ENCODE assay signal across 12 cellular contexts in genomic region chr17:36942031-36942599, GRCh38. TPM values are rescaled to one million over a fixed set of nuclear protein-coding genes. Genes with fewer than 3 reads are reported as not detected.
A peak's percentile ranks its signal among the peaks of the same experiment; 100 is the strongest.
DNase-seq lines count a peak whose midpoint lies in the region; ATAC-seq, FAIRE-seq and TF ChIP-seq lines count a peak whose summit lies in the region.
"Had no signal": no experiment of that assay in that cellular context is flagged by ENCODE, and none has a peak within 500 bp of the region (broad histone marks: within the 10 kb centered on the region; RNA-seq: fewer than 3 reads in every experiment).

No MANE protein-coding gene starts in this region.

- H2AFZ ChIP-seq in endothelial cell of umbilical vein (ENCODE audit: low read depth, low read length) = no peak overlapping the region
- H2AFZ ChIP-seq in GM23248 = no peak overlapping the region

- H4K20me1 ChIP-seq in endothelial cell of umbilical vein (replicated peaks; ENCODE audit: control insufficient read depth, extremely low read depth, insufficient read depth, low read length) (no peaks in the 10 kb centered on the region), GM23248 (ENCODE audit: insufficient read depth) (no peaks in the 10 kb centered on the region)

- peaks cover 0 to 6% (median 2%) of the 10 kb centered on the region in 7 donors for H3K9me3 Mint-ChIP-seq in CD4-positive, CD25-positive, alpha-beta regulatory T cell
- no peaks in the 10 kb centered on the region for H3K9me3 Mint-ChIP-seq in natural killer cell treated with Interleukin-12 subunit alpha and Interleukin-12 subunit beta and Interleukin-15 and Interleukin-18, amount 100 ng/mL, for 72 hours

- H3K9me3 ChIP-seq in CD4-positive, CD25-positive, alpha-beta regulatory T cell (ENCODE audit: control insufficient read depth in 2 of 2, low read length in 2 of 2) = no peaks in the 10 kb centered on the region
- H3K9me3 ChIP-seq in HUES48 (ENCODE audit: control insufficient read depth, insufficient read depth, low read length) (no peaks in the 10 kb centered on the region), endothelial cell of umbilical vein (replicated peaks; ENCODE audit: control insufficient read depth, insufficient read depth, low read length) (no peaks in the 10 kb centered on the region), tibial nerve (no peaks in the 10 kb centered on the region), GM23248 (ENCODE audit: low read depth) (no peaks in the 10 kb centered on the region)
- H3K9me3 ChIP-seq: vagina had no signal

- no TSS peak for BruUV-seq in endothelial cell of umbilical vein (replicated peaks; lab: Mats Ljungman, UMichigan)

- H3K27ac ChIP-seq in CD4-positive, CD25-positive, alpha-beta regulatory T cell (ENCODE audit: insufficient read depth, low read length, poor library complexity, severe bottlenecking) = no peak overlapping the region
- H3K27ac ChIP-seq in HUES48 (ENCODE audit: low read depth, low read length) (no peak overlapping the region), endothelial cell of umbilical vein (ENCODE audit: insufficient read depth, low read depth, low read length) (no peak overlapping the region), tibial nerve (no peak overlapping the region), GM23248 (no peak overlapping the region)
- H3K27ac ChIP-seq: vagina had no signal

- H3K4me2 ChIP-seq in endothelial cell of umbilical vein (ENCODE audit: insufficient read depth, low read length) = peak overlapping the region; percentile 11
- H3K4me2 ChIP-seq in GM23248 (ENCODE audit: unreplicated experiment) = no peak overlapping the region

- H3F3A ChIP-seq in GM23248 (ENCODE audit: insufficient read depth) = no peaks in the 10 kb centered on the region

- FAIRE-seq in endothelial cell of umbilical vein (lab: Jason Lieb, UNC) = no peak

- no peaks in the 10 kb centered on the region for H3K36me3 ChIP-seq in CD4-positive, CD25-positive, alpha-beta regulatory T cell (ENCODE audit: control insufficient read depth, insufficient read depth, low read length)
- no peaks in the 10 kb centered on the region for H3K36me3 ChIP-seq in HUES48 (ENCODE audit: control insufficient read depth, insufficient read depth, low read length)
- no peaks in the 10 kb centered on the region for H3K36me3 ChIP-seq in endothelial cell of umbilical vein (ENCODE audit: control insufficient read depth in 2 of 2, extremely low read depth in 1 of 2, insufficient read depth in 2 of 2, low read length in 2 of 2)
- no peaks in the 10 kb centered on the region for H3K36me3 ChIP-seq in tibial nerve
- no peaks in the 10 kb centered on the region for H3K36me3 ChIP-seq in GM23248 (ENCODE audit: low read depth)
- H3K36me3 ChIP-seq: vagina had no signal

- H3K9me1 ChIP-seq in endothelial cell of umbilical vein (replicated peaks; ENCODE audit: control insufficient read depth, extremely low read depth, insufficient read depth, low read length) = no peaks in the 10 kb centered on the region

- CTCF ChIA-PET in endothelial cell of umbilical vein (lab: Charles Lee) = no interaction called here

- in situ Hi-C loops in GM23248 (cut with MboI) = no loop called here

- no peak for TF ChIP-seq EP300 in tibial nerve (IDR thresholded peaks at IDR 0.05)

- no peaks in the 10 kb centered on the region for H3K9me2 ChIP-seq in GM23248 (ENCODE audit: insufficient read depth)

- no peak for TF ChIP-seq POLR2A in endothelial cell of umbilical vein (IDR thresholded peaks at IDR 0.05; ENCODE audit: low read depth, low read length)
- TF ChIP-seq POLR2A in tibial nerve (IDR thresholded peaks at IDR 0.05) = no peak

- no peak for ATAC-seq in CD4-positive, CD25-positive, alpha-beta regulatory T cell (ENCODE audit: low read depth in 2 of 2)
- peak; percentile 59 to 80 for ATAC-seq in natural killer cell treated with Interleukin-12 subunit alpha and Interleukin-12 subunit beta and Interleukin-15 and Interleukin-18, amount 100 ng/mL, for 72 hours
- ATAC-seq in GM21737 (IDR thresholded peaks at IDR 0.05; ENCODE audit: unreplicated experiment) = no peak

- no peak overlapping the region for H3K4me3 ChIP-seq in CD4-positive, CD25-positive, alpha-beta regulatory T cell (ENCODE audit: low read depth, low read length)
- H3K4me3 ChIP-seq in HUES48 (ENCODE audit: low read depth, low read length) = peak overlapping the region; percentile 41; the same call in 1 of the 2 replicates
- no peak overlapping the region for H3K4me3 ChIP-seq in endothelial cell of umbilical vein (replicated peaks in 1 of 3; ENCODE audit: insufficient read depth in 1 of 3, low read depth in 1 of 3, low read length in 3 of 3)
- peak overlapping the region in 1 of 4 donors; percentile 16 for H3K4me3 ChIP-seq in tibial nerve
- no peak overlapping the region for H3K4me3 ChIP-seq in GM23248

- POLR2A ChIA-PET in endothelial cell of umbilical vein (lab: Charles Lee) = no interaction called here

- H3K27me3 ChIP-seq in CD4-positive, CD25-positive, alpha-beta regulatory T cell (ENCODE audit: control insufficient read depth, insufficient read depth, low read length) = peaks cover 56% of the 10 kb centered on the region
- H3K27me3 ChIP-seq in HUES48 (ENCODE audit: control insufficient read depth, insufficient read depth, low read length) (peaks cover 100% of the 10 kb centered on the region), endothelial cell of umbilical vein (ENCODE audit: control insufficient read depth in 2 of 2, insufficient read depth in 2 of 2, low read length in 2 of 2) (peaks cover 91 to 100% of the 10 kb centered on the region in 2 experiments), tibial nerve (peaks cover 4 to 100% of the 10 kb centered on the region in 2 donors), GM23248 (replicated peaks; ENCODE audit: insufficient read depth) (peaks cover 96% of the 10 kb centered on the region)

- no peaks in the 10 kb centered on the region for H3K79me2 ChIP-seq in endothelial cell of umbilical vein (ENCODE audit: control insufficient read depth, insufficient read depth, low read length)
- H3K79me2 ChIP-seq in GM23248 (ENCODE audit: insufficient read depth) = no peaks in the 10 kb centered on the region

- H3K4me3 Mint-ChIP-seq in CD4-positive, CD25-positive, alpha-beta regulatory T cell = peak overlapping the region in 3 of 4 donors; percentile 30 to 76 (median 51)
- peak overlapping the region; percentile 56 for H3K4me3 Mint-ChIP-seq in natural killer cell treated with Interleukin-12 subunit alpha and Interleukin-12 subunit beta and Interleukin-15 and Interleukin-18, amount 100 ng/mL, for 72 hours

- H3K4me1 Mint-ChIP-seq in CD4-positive, CD25-positive, alpha-beta regulatory T cell = peaks cover 6 to 68% (median 30%) of the 10 kb centered on the region in 4 donors
- peaks cover 29 to 32% of the 10 kb centered on the region in 2 donors for H3K4me1 Mint-ChIP-seq in natural killer cell treated with Interleukin-12 subunit alpha and Interleukin-12 subunit beta and Interleukin-15 and Interleukin-18, amount 100 ng/mL, for 72 hours (ENCODE audit: low read depth in 2 of 2)

- dilution Hi-C loops in endothelial cell of umbilical vein (cut with MboI; ENCODE audit: extremely low pct_ligation_motif_present, low sequenced_read_pairs) = no loop called here

- H3K27ac Mint-ChIP-seq in CD4-positive, CD25-positive, alpha-beta regulatory T cell = no peak overlapping the region
- H3K27ac Mint-ChIP-seq in natural killer cell treated with Interleukin-12 subunit alpha and Interleukin-12 subunit beta and Interleukin-15 and Interleukin-18, amount 100 ng/mL, for 72 hours = no peak overlapping the region

- H3K9ac ChIP-seq in HUES48 (ENCODE audit: low read depth, low read length) (no peak overlapping the region), endothelial cell of umbilical vein (replicated peaks; ENCODE audit: extremely low read depth, insufficient read depth, low read length) (no peak overlapping the region), GM23248 (no peak overlapping the region)

- no peak for TF ChIP-seq CTCF in endothelial cell of umbilical vein (IDR thresholded peaks at IDR 0.05; ENCODE audit: extremely low read depth in 1 of 2, insufficient read depth in 1 of 2, low read depth in 1 of 2, low read length in 2 of 2)
- TF ChIP-seq CTCF in tibial nerve (IDR thresholded peaks at IDR 0.05) = no peak

- peaks cover 64% of the 10 kb centered on the region for H3K4me1 ChIP-seq in CD4-positive, CD25-positive, alpha-beta regulatory T cell (ENCODE audit: control insufficient read depth, insufficient read depth, low read length, poor library complexity, severe bottlenecking)
- H3K4me1 ChIP-seq in HUES48 (ENCODE audit: control insufficient read depth, insufficient read depth, low read length) (peaks cover 69% of the 10 kb centered on the region), endothelial cell of umbilical vein (ENCODE audit: control insufficient read depth, extremely low read depth, insufficient read depth, low read length) (peaks cover 7% of the 10 kb centered on the region), tibial nerve (peaks cover 0 to 54% (median 22%) of the 10 kb centered on the region in 4 donors), GM23248 (ENCODE audit: insufficient read depth) (no peaks in the 10 kb centered on the region)

- H3K27me3 Mint-ChIP-seq in CD4-positive, CD25-positive, alpha-beta regulatory T cell = peaks cover 86% of the 10 kb centered on the region
- peaks cover 53 to 77% of the 10 kb centered on the region in 2 donors for H3K27me3 Mint-ChIP-seq in natural killer cell treated with Interleukin-12 subunit alpha and Interleukin-12 subunit beta and Interleukin-15 and Interleukin-18, amount 100 ng/mL, for 72 hours

- DNase-seq in CD4-positive, CD25-positive, alpha-beta regulatory T cell = peak in 1 of 3 donors; percentile 16
- DNase-seq in endothelial cell of umbilical vein (ENCODE audit: low read depth, low spot score) (no peak), tibial nerve (ENCODE audit: low spot score in 2 of 2) (no peak), GM23248 (no peak), HCEC 1CT (no peak)
- no peak for DNase-seq in natural killer cell treated with Interleukin-12 subunit alpha and Interleukin-12 subunit beta and Interleukin-15 and Interleukin-18, amount 100 ng/mL, for 72 hours (ENCODE audit: low spot score)
- DNase-seq: GDM1; stimulated activated CD4-positive, alpha-beta T cell treated with anti-CD3 and anti-CD28 coated beads, Interleukin-2, amount 100 ng/mL, for 48 hours had no signal

- intact Hi-C loops in endothelial cell of umbilical vein (cut with micrococcal nuclease) = no loop called here

- 3 to 6% methylated on average over 30 to 48 of the region's 56 CpGs for WGBS in tibial nerve, 2 donors
- 5% methylated on average over 39 to 55 of the region's 56 CpGs for WGBS in GM23248 (ENCODE audit: low coverage in 1 of 2, low lambda C conversion rate in 2 of 2, missing lambda C conversion rate in 2 of 2), 2 experiments

- H3K36me3 Mint-ChIP-seq in CD4-positive, CD25-positive, alpha-beta regulatory T cell = no peaks in the 10 kb centered on the region
- H3K36me3 Mint-ChIP-seq in natural killer cell treated with Interleukin-12 subunit alpha and Interleukin-12 subunit beta and Interleukin-15 and Interleukin-18, amount 100 ng/mL, for 72 hours = no peaks in the 10 kb centered on the region

RNA-seq across cellular contexts. Expression of gene LHX1, which starts 4.8 kb away (rescaled TPM):
- total RNA-seq in CD4-positive, CD25-positive, alpha-beta regulatory T cell = not detected
- under 1 TPM in 3 of 4 donors, not detected in 1; 0.05 to 0.22 (median 0.05) TPM for polyA plus RNA-seq in CD4-positive, CD25-positive, alpha-beta regulatory T cell
- total RNA-seq in endothelial cell of umbilical vein (not detected in 2 replicates), tibial nerve (not detected)
- polyA plus RNA-seq in endothelial cell of umbilical vein (not detected in 2 replicates), GM23248 (2016; fragmentation: Nextera tagmentation; extraction: Ambion mirVana) (not detected in 2 replicates)
- polyA plus RNA-seq in endothelial cell of umbilical vein (2011; cell fraction: cytosol; rRNA removed) = not detected in 2 replicates
- not detected in 2 replicates for polyA plus RNA-seq in endothelial cell of umbilical vein (2011; cell fraction: nucleus; rRNA removed)
- not detected in 2 replicates for polyA plus RNA-seq in endothelial cell of umbilical vein (2012)
- not detected in 2 replicates for polyA minus RNA-seq in endothelial cell of umbilical vein
- not detected for polyA minus RNA-seq in endothelial cell of umbilical vein (2011; cell fraction: cytosol; rRNA and poly(A)+ RNA removed)
- polyA minus RNA-seq in endothelial cell of umbilical vein (2011; cell fraction: nucleus; rRNA and poly(A)+ RNA removed) = not detected in 2 replicates
- total RNA-seq in natural killer cell treated with Interleukin-12 subunit alpha and Interleukin-12 subunit beta and Interleukin-15 and Interleukin-18, amount 100 ng/mL, for 72 hours = under 1 TPM in 1 of 2 donors, not detected in 1; 0.24 TPM
- total RNA-seq in GM23248 (2014; rRNA removed; shearing (Covaris generic)) = not detected in 2 replicates
- total RNA-seq: lower leg skin, vagina had no signal

RNA-seq across cellular contexts. Expression of gene AATF, which starts 6.6 kb away (rescaled TPM):
- total RNA-seq in CD4-positive, CD25-positive, alpha-beta regulatory T cell = 72.6 TPM
- polyA plus RNA-seq in CD4-positive, CD25-positive, alpha-beta regulatory T cell = 10 to 100 TPM; 81.2 to 89.8 (median 84.9) TPM
- total RNA-seq in endothelial cell of umbilical vein (44.8 and 47.2 TPM in 2 replicates), tibial nerve (10 to 100 TPM; 26.5 to 36.2 (median 30.1) TPM)
- polyA plus RNA-seq in endothelial cell of umbilical vein (11.0 and 15.7 TPM in 2 replicates), GM23248 (2016; fragmentation: Nextera tagmentation; extraction: Ambion mirVana) (48.1 and 50.2 TPM in 2 replicates)
- 16.5 and 17.7 TPM in 2 replicates for polyA plus RNA-seq in endothelial cell of umbilical vein (2011; cell fraction: cytosol; rRNA removed)
- 14.3 and 18.2 TPM in 2 replicates for polyA plus RNA-seq in endothelial cell of umbilical vein (2011; cell fraction: nucleus; rRNA removed)
- polyA plus RNA-seq in endothelial cell of umbilical vein (2012) = 39.9 and 47.6 TPM in 2 replicates
- 12.7 and 13.5 TPM in 2 replicates for polyA minus RNA-seq in endothelial cell of umbilical vein
- polyA minus RNA-seq in endothelial cell of umbilical vein (2011; cell fraction: cytosol; rRNA and poly(A)+ RNA removed) = 31.6 TPM
- 12.0 and 14.4 TPM in 2 replicates for polyA minus RNA-seq in endothelial cell of umbilical vein (2011; cell fraction: nucleus; rRNA and poly(A)+ RNA removed)
- total RNA-seq in natural killer cell treated with Interleukin-12 subunit alpha and Interleukin-12 subunit beta and Interleukin-15 and Interleukin-18, amount 100 ng/mL, for 72 hours = 100 to 1,000 TPM in 1 of 2 donors, 10 to 100 TPM in 1; 95.0 to 114 TPM
- 35.6 and 42.2 TPM in 2 replicates for total RNA-seq in GM23248 (2014; rRNA removed; shearing (Covaris generic))

Comparison
In these comparisons a context has a peak if more than half of its experiments do, and no peak if none do; other contexts are left out.
1. ATAC-seq: peak in natural killer cell treated with Interleukin-12 subunit alpha and Interleukin-12 subunit beta and Interleukin-15 and Interleukin-18, amount 100 ng/mL, for 72 hours (2 of 2); none in CD4-positive, CD25-positive, alpha-beta regulatory T cell (0 of 2) and GM21737 (single experiment).